Comparison of ENCODE assay signal across 9 cellular contexts in genomic region chr13:76980075-76980718, GRCh38. TPM values are rescaled to one million over a fixed set of nuclear protein-coding genes. Genes with fewer than 3 reads are reported as not detected.
DNase-seq lines count a peak whose midpoint lies in the region; ATAC-seq and TF ChIP-seq lines count a peak whose summit lies in the region.
"Had no signal": no experiment of that assay in that cellular context is flagged by ENCODE, and none has a peak within 500 bp of the region (broad histone marks: within the 10 kb centered on the region; RNA-seq: fewer than 3 reads in every experiment).

No MANE protein-coding gene starts in this region.

- intact Hi-C loops in mucosa of descending colon (cut with DNase I, micrococcal nuclease): no loop called here

- H3K27me3 Mint-ChIP-seq in effector memory CD8-positive, alpha-beta T cell: peaks cover 61 to 78% of the 10 kb centered on the region in 2 donors

- no peaks in the 10 kb centered on the region for H3K9me3 ChIP-seq in mucosa of descending colon

- no peaks in the 10 kb centered on the region for H3K9me3 Mint-ChIP-seq in effector memory CD8-positive, alpha-beta T cell
- H3K9me3 Mint-ChIP-seq: IgD-negative memory B cell had no signal

- no peak overlapping the region for H3K4me3 ChIP-seq in mucosa of descending colon

- no peaks in the 10 kb centered on the region for H3K4me1 ChIP-seq in mucosa of descending colon (ENCODE audit: low read depth)

- H3K36me3 Mint-ChIP-seq in effector memory CD8-positive, alpha-beta T cell (ENCODE audit: insufficient read depth): peaks cover 3% of the 10 kb centered on the region

- H3K27ac Mint-ChIP-seq in effector memory CD8-positive, alpha-beta T cell: no peak overlapping the region
- H3K27ac Mint-ChIP-seq: IgD-negative memory B cell had no signal

- peak; percentile 90 for TF ChIP-seq CTCF in mucosa of descending colon (IDR thresholded peaks at IDR 0.05)

- peaks cover 7 to 9% of the 10 kb centered on the region in 2 donors for H3K4me1 Mint-ChIP-seq in effector memory CD8-positive, alpha-beta T cell (ENCODE audit: low read depth in 2 of 2)

- ATAC-seq in GM18861 (IDR thresholded peaks at IDR 0.05; ENCODE audit: unreplicated experiment) (peak; percentile 99), HG03064 (IDR thresholded peaks at IDR 0.05; ENCODE audit: low read depth, unreplicated experiment) (peak; percentile 99), mucosa of descending colon (peak; percentile 96)
- peak; percentile 98 for ATAC-seq in effector memory CD8-positive, alpha-beta T cell (replicated peaks)

- no peak overlapping the region for H3K4me3 Mint-ChIP-seq in effector memory CD8-positive, alpha-beta T cell

- DNase-seq in AG08396 (ENCODE audit: low spot score) (peak; percentile 91), NCI-H526 treated with DMSO at 0.1 percent for 48 hours (lab: John Stamatoyannopoulos, UW) (peak; percentile 77), mucosa of descending colon (peak; percentile 76 to 87 (median 84))
- peak; percentile 97 for DNase-seq in activated CD8-positive, alpha-beta memory T cell treated with anti-CD3 and anti-CD28 coated beads for 24 hours
- peak; percentile 84 to 86 (median 85) for DNase-seq in effector memory CD8-positive, alpha-beta T cell
- DNase-seq in stimulated activated CD8-positive, alpha-beta memory T cell treated with anti-CD3 and anti-CD28 coated beads, Interleukin-4, amount 100 ng/mL, for 48 hours: peak; percentile 96

- H3K36me3 ChIP-seq in mucosa of descending colon (ENCODE audit: low read depth): no peaks in the 10 kb centered on the region

RNA-seq across cellular contexts. Expression of gene CLN5, which starts 11.7 kb away (rescaled TPM):
- total RNA-seq in mucosa of descending colon: 10 to 100 TPM; 25.5 to 33.5 (median 26.3) TPM

RNA-seq across cellular contexts. Expression of gene ACOD1, which starts 31.9 kb away (rescaled TPM):
- not detected for total RNA-seq in mucosa of descending colon

RNA-seq across cellular contexts. Expression of gene FBXL3, which starts 46.8 kb away (rescaled TPM):
- 10 to 100 TPM; 40.5 to 57.1 (median 56.0) TPM for total RNA-seq in mucosa of descending colon
